22 cellular contexts compared by ENCODE assay signal in genomic region chr19:7687177-7687576, GRCh38. TPM values are rescaled to one million over a fixed set of nuclear protein-coding genes. Genes with fewer than 3 reads are reported as not detected.
DNase-seq lines count a peak whose midpoint lies in the region; ATAC-seq and TF ChIP-seq lines count a peak whose summit lies in the region.
"Had no signal": no experiment of that assay in that cellular context is flagged by ENCODE, and none has a peak within 500 bp of the region (broad histone marks: within the 10 kb centered on the region; RNA-seq: fewer than 3 reads in every experiment).

No MANE protein-coding gene starts in this region.

- no peak for DNase-seq in osteocyte (ENCODE audit: extremely low spot score, unreplicated experiment)
- no peak for DNase-seq in globus pallidus (ENCODE audit: low spot score)
- DNase-seq in NCI-H2107 treated with DMSO at 0.1 percent for 48 hours (lab: John Stamatoyannopoulos, UW; ENCODE audit: unreplicated experiment), result no peak
- no peak for DNase-seq in NCI-H69 (lab: John Stamatoyannopoulos, UW)
- DNase-seq: EL; GF-D8; H7; KBM-7; MM.1S; NCI-H1048; NCI-H1417 treated with DMSO at 0.1 percent for 48 hours; NCI-H187 treated with DMSO at 0.1 percent for 48 hours; NCI-H2107; NCI-H748 treated with DMSO at 0.1 percent for 48 hours; NK-92 treated with Interleukin-12 subunit alpha and Interleukin-12 subunit beta, amount 100 ng/mL, for 24 hours had no signal

- TF ChIP-seq CTCF in neutrophil (IDR thresholded peaks at IDR 0.05) (no peak), osteocyte (IDR thresholded peaks at IDR 0.05) (no peak)

- H3K27me3 ChIP-seq in neutrophil, result peaks cover 5% of the 10 kb centered on the region

- no peaks in the 10 kb centered on the region for H3K9me3 Mint-ChIP-seq in dendritic cell treated with granulocyte-macrophage colony-stimulating factor and Interleukin-4, amounts not matched to agents 40 ng/mL and 50 ng/mL, for 4 days
- H3K9me3 Mint-ChIP-seq in osteocyte (ENCODE audit: unreplicated experiment), result no peaks in the 10 kb centered on the region

- H3K27me3 Mint-ChIP-seq in dendritic cell treated with granulocyte-macrophage colony-stimulating factor and Interleukin-4, amounts not matched to agents 40 ng/mL and 50 ng/mL, for 4 days, result no peaks in the 10 kb centered on the region
- no peaks in the 10 kb centered on the region for H3K27me3 Mint-ChIP-seq in osteocyte (ENCODE audit: unreplicated experiment)

- H3K4me1 ChIP-seq in neutrophil (ENCODE audit: control insufficient read depth in 1 of 2, insufficient read depth in 1 of 2, low read depth in 1 of 2, low read length in 1 of 2), result peaks cover 5 to 11% of the 10 kb centered on the region in 2 experiments

- peaks cover 38% of the 10 kb centered on the region for H3K36me3 Mint-ChIP-seq in dendritic cell treated with granulocyte-macrophage colony-stimulating factor and Interleukin-4, amounts not matched to agents 40 ng/mL and 50 ng/mL, for 4 days (ENCODE audit: low read depth)
- H3K36me3 Mint-ChIP-seq in osteocyte (ENCODE audit: unreplicated experiment), result peaks cover 11% of the 10 kb centered on the region

- intact Hi-C loops in dendritic cell treated with granulocyte-macrophage colony-stimulating factor and Interleukin-4, amounts not matched to agents 40 ng/mL and 50 ng/mL, for 4 days (cut with micrococcal nuclease), result loop anchor here (10.0 kb wide), 1 partner anchor 238 kb away; the partner anchor contains the start of genes CTXN1 and SNAPC2

- no peak overlapping the region for H3K4me3 Mint-ChIP-seq in dendritic cell treated with granulocyte-macrophage colony-stimulating factor and Interleukin-4, amounts not matched to agents 40 ng/mL and 50 ng/mL, for 4 days
- no peak overlapping the region for H3K4me3 Mint-ChIP-seq in osteocyte (ENCODE audit: unreplicated experiment)
- H3K4me3 Mint-ChIP-seq: CD14-positive monocyte had no signal

- peak overlapping the region; percentile 48 for H3K27ac Mint-ChIP-seq in dendritic cell treated with granulocyte-macrophage colony-stimulating factor and Interleukin-4, amounts not matched to agents 40 ng/mL and 50 ng/mL, for 4 days
- no peak overlapping the region for H3K27ac Mint-ChIP-seq in osteocyte (ENCODE audit: unreplicated experiment)

- no peak overlapping the region for H3K4me3 ChIP-seq in neutrophil (ENCODE audit: low read depth in 1 of 2, low read length in 1 of 2)

- H3K27ac ChIP-seq in neutrophil, result peak overlapping the region; percentile 16

- H3K36me3 ChIP-seq in neutrophil, result peaks cover 36% of the 10 kb centered on the region

- TF ChIP-seq POLR2A in GM10847 (IDR thresholded peaks at IDR 0.05; ENCODE audit: extremely low read depth, insufficient read length) (peak; percentile 22), GM18505 (IDR thresholded peaks at IDR 0.05; ENCODE audit: borderline replicate concordance, extremely low read depth, insufficient read depth, insufficient read length) (peak; percentile 41)

- H3K4me1 Mint-ChIP-seq in dendritic cell treated with granulocyte-macrophage colony-stimulating factor and Interleukin-4, amounts not matched to agents 40 ng/mL and 50 ng/mL, for 4 days (ENCODE audit: low read depth), result peaks cover 32% of the 10 kb centered on the region
- no peaks in the 10 kb centered on the region for H3K4me1 Mint-ChIP-seq in osteocyte (ENCODE audit: unreplicated experiment)

- H3K9me3 ChIP-seq in neutrophil, result no peaks in the 10 kb centered on the region

- no peak for ATAC-seq in GM18505 (IDR thresholded peaks at IDR 0.05; ENCODE audit: unreplicated experiment)
- ATAC-seq: Panc1 had no signal

RNA-seq across cellular contexts. Expression of gene TRAPPC5, which starts 6.5 kb away (rescaled TPM):
- 105 and 108 TPM in 2 replicates for total RNA-seq in osteocyte

RNA-seq across cellular contexts. Expression of gene MCEMP1, which starts 10.3 kb away (rescaled TPM):
- not detected in 2 replicates for total RNA-seq in osteocyte
- total RNA-seq: H7, NCI-H460 had no signal

RNA-seq across cellular contexts. Expression of gene FCER2, which starts 14.8 kb away (rescaled TPM):
- total RNA-seq in osteocyte, result not detected in 2 replicates
- total RNA-seq: H7, NCI-H460 had no signal

RNA-seq across cellular contexts. Expression of gene RETN, which starts 18.3 kb away (rescaled TPM):
- not detected in 2 replicates for total RNA-seq in osteocyte
- total RNA-seq: H7, NCI-H460 had no signal

RNA-seq across cellular contexts. Expression of gene CLEC4G, which starts 44.7 kb away (rescaled TPM):
- total RNA-seq in osteocyte, result not detected in 2 replicates
- total RNA-seq: H7, NCI-H460 had no signal
